Comparison of ENCODE assay signal across 1 cellular context in genomic region chr1:24437631-24438396, GRCh38.
TF ChIP-seq lines count a peak whose summit lies in the region.

No MANE protein-coding gene starts in this region.

TF ChIP-seq in H1, 55 proteins besides CTCF, POLR2A, EP300 and RAD21 (continued from another document):
- TF ChIP-seq CBX5 (IDR thresholded peaks at IDR 0.05; ENCODE audit: low read depth, low read length): no peak
- TF ChIP-seq PHF8 (conservative IDR thresholded peaks at IDR 0.05; ENCODE audit: low read depth, low read length): no peak
- no peak for TF ChIP-seq MAFK (IDR thresholded peaks at IDR 0.05; ENCODE audit: low read depth, low read length)
- no peak for TF ChIP-seq POU5F1 (IDR thresholded peaks at IDR 0.05; ENCODE audit: low read depth, low read length)
- no peak for TF ChIP-seq SIX5 (IDR thresholded peaks at IDR 0.05; ENCODE audit: low read depth, low read length)
- TF ChIP-seq POLR2AphosphoS5 (IDR thresholded peaks at IDR 0.05; ENCODE audit: low read depth, low read length): no peak
- TF ChIP-seq, protein P1, sequence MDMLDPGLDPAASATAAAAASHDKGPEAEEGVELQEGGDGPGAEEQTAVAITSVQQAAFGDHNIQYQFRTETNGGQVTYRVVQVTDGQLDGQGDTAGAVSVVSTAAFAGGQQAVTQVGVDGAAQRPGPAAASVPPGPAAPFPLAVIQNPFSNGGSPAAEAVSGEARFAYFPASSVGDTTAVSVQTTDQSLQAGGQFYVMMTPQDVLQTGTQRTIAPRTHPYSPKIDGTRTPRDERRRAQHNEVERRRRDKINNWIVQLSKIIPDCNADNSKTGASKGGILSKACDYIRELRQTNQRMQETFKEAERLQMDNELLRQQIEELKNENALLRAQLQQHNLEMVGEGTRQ (IDR thresholded peaks at IDR 0.05; ENCODE audit: low read length): no peak
- no peak for TF ChIP-seq SIN3A (conservative IDR thresholded peaks at IDR 0.05 in 1 of 2, IDR thresholded peaks at IDR 0.05 in 1 of 2; ENCODE audit: low read depth in 1 of 2, low read length in 2 of 2)
- no peak for TF ChIP-seq JUND (IDR thresholded peaks at IDR 0.05; ENCODE audit: low read length)
- TF ChIP-seq TEAD4 (IDR thresholded peaks at IDR 0.05; ENCODE audit: low read depth, low read length): no peak
- TF ChIP-seq EZH2 (IDR thresholded peaks at IDR 0.05; ENCODE audit: low read depth, low read length, severe bottlenecking): no peak
- no peak for TF ChIP-seq RFX5 (IDR thresholded peaks at IDR 0.05; ENCODE audit: borderline replicate concordance, low read depth, low read length)
- TF ChIP-seq CEBPB (IDR thresholded peaks at IDR 0.05; ENCODE audit: low read depth, low read length): no peak
- no peak for TF ChIP-seq FOSL1 (IDR thresholded peaks at IDR 0.05; ENCODE audit: insufficient read depth, low read depth, low read length)
- TF ChIP-seq SUZ12 (IDR thresholded peaks at IDR 0.05; ENCODE audit: low read length): no peak
